8 cellular contexts compared by ENCODE assay signal in the genomic region with DNA sequence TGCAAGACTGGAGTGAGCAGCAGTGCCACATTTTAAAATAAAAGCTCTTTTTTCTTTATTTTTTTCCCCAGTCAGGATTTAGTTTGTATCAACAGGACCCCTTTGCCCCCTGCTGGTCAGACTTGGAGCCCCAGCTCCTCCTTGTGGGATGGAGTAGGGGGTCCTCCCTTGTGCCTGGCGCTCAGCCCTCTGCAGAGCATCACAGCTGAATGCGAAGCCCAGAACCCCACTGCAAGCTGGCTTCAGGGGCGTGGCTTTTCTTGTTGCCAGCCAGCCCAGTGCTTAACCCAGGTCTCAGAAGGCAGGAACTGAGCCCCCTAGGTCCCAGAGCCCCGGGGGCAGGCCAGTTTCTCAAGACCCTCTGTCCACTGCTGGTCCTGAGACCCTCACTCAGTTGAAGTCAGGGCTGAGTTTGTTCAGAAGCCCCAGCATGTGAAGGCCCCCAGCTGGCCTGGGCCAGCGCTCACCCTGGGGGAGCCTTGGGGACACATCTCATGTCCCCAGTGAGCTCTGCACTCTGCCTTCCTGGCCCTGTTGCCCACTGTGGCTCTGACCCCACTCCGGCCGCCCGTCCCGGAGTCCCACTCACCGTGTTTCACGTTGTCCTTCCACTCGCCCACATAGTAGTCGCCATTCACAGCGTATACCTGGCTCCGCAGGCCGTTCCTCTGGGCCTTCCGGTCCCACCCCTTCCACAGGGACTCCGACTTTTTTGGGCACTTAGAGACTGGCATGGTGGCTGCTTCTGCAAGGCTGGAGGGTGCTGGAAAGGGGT. TPM values are rescaled to one million over a fixed set of nuclear protein-coding genes. Genes with fewer than 3 reads are reported as not detected.
DNase-seq lines count a peak whose midpoint lies in the region; ATAC-seq lines count a peak whose summit lies in the region.

No MANE protein-coding gene starts in this region.

- H3K27me3 Mint-ChIP-seq in activated T-helper 17 cell treated with anti-CD3 and anti-CD28 coated beads, Interleukin-2, amount 50 U/mL, for 72 hours, result no peaks in the 10 kb centered on the region

- peak overlapping the region; percentile 41 for H3K27ac Mint-ChIP-seq in activated T-helper 17 cell treated with anti-CD3 and anti-CD28 coated beads, Interleukin-2, amount 50 U/mL, for 72 hours

- H3K4me1 Mint-ChIP-seq in activated T-helper 17 cell treated with anti-CD3 and anti-CD28 coated beads, Interleukin-2, amount 50 U/mL, for 72 hours, result peaks cover 7% of the 10 kb centered on the region

- no peak overlapping the region for H3K4me3 Mint-ChIP-seq in activated T-helper 17 cell treated with anti-CD3 and anti-CD28 coated beads, Interleukin-2, amount 50 U/mL, for 72 hours

- intact Hi-C loops in left cardiac atrium (cut with DNase I), result loop anchor here in 1 of 2 donors (5.0 kb wide), 1 partner anchor 117 kb away; no protein-coding TSS in a partner anchor

- H3K36me3 Mint-ChIP-seq in activated T-helper 17 cell treated with anti-CD3 and anti-CD28 coated beads, Interleukin-2, amount 50 U/mL, for 72 hours (ENCODE audit: low read depth), result peaks cover 8% of the 10 kb centered on the region

- no peak for ATAC-seq in activated T-helper 17 cell treated with anti-CD3 and anti-CD28 coated beads, Interleukin-2, amount 50 U/mL, for 72 hours (replicated peaks)
- ATAC-seq in left cardiac atrium (no peak), HG03439 (IDR thresholded peaks at IDR 0.05; ENCODE audit: unreplicated experiment) (no peak)

- no peaks in the 10 kb centered on the region for H3K9me3 Mint-ChIP-seq in activated T-helper 17 cell treated with anti-CD3 and anti-CD28 coated beads, Interleukin-2, amount 50 U/mL, for 72 hours

- DNase-seq in DMS53 (lab: John Stamatoyannopoulos, UW), result peak; percentile 63
- DNase-seq in DMS53 treated with DMSO at 0.1 percent for 48 hours (lab: John Stamatoyannopoulos, UW; ENCODE audit: unreplicated experiment), result no peak
- peak; percentile 41 for DNase-seq in NCI-H69 (lab: John Stamatoyannopoulos, UW)
- DNase-seq in left cardiac atrium, result peak; percentile 46
- peak; percentile 66 for DNase-seq in stimulated activated CD4-positive, alpha-beta T cell treated with anti-CD3 and anti-CD28 coated beads, Interleukin-4, amount 100 ng/mL, for 1 hour
- DNase-seq in GOT3 (lab: John Stamatoyannopoulos, UW), result no peak

RNA-seq across cellular contexts. Expression of a gene that starts 0.5 kb away (rescaled TPM):
- total RNA-seq in activated T-helper 17 cell treated with anti-CD3 and anti-CD28 coated beads, Interleukin-2, amount 50 U/mL, for 72 hours, result 1 to 10 TPM; 1.4 to 2.5 TPM
- total RNA-seq in left cardiac atrium, result under 1 TPM; 0.09 to 0.21 TPM

RNA-seq across cellular contexts. Expression of a gene that starts 42.6 kb away (rescaled TPM):
- 10 to 100 TPM; 24.0 to 31.3 TPM for total RNA-seq in activated T-helper 17 cell treated with anti-CD3 and anti-CD28 coated beads, Interleukin-2, amount 50 U/mL, for 72 hours
- total RNA-seq in left cardiac atrium, result 10 to 100 TPM; 11.7 to 12.9 TPM

RNA-seq across cellular contexts. Expression of a gene that starts 43.6 kb away (rescaled TPM):
- 10 to 100 TPM in 1 of 2 donors, 1 to 10 TPM in 1; 8.6 to 13.7 TPM for total RNA-seq in activated T-helper 17 cell treated with anti-CD3 and anti-CD28 coated beads, Interleukin-2, amount 50 U/mL, for 72 hours
- 10 to 100 TPM in 1 of 2 donors, 1 to 10 TPM in 1; 8.5 to 10.2 TPM for total RNA-seq in left cardiac atrium

Comparison
In these comparisons a context has a peak if more than half of its experiments do, and no peak if none do; other contexts are left out.
1. DNase-seq: peak in DMS53 (single experiment), NCI-H69 (single experiment), left cardiac atrium (single experiment) and stimulated activated CD4-positive, alpha-beta T cell treated with anti-CD3 and anti-CD28 coated beads, Interleukin-4, amount 100 ng/mL, for 1 hour (single experiment); none in DMS53 treated with DMSO at 0.1 percent for 48 hours (single experiment) and GOT3 (single experiment).